11 cellular contexts compared by ENCODE assay signal in genomic region chr10:116974442-116975005, GRCh38. TPM values are rescaled to one million over a fixed set of nuclear protein-coding genes. Genes with fewer than 3 reads are reported as not detected.
A peak's percentile ranks its signal among the peaks of the same experiment; 100 is the strongest.
DNase-seq lines count a peak whose midpoint lies in the region; ATAC-seq, FAIRE-seq and TF ChIP-seq lines count a peak whose summit lies in the region.
"Had no signal": no experiment of that assay in that cellular context is flagged by ENCODE, and none has a peak within 500 bp of the region (broad histone marks: within the 10 kb centered on the region; RNA-seq: fewer than 3 reads in every experiment).

No MANE protein-coding gene starts in this region.

- H4K8ac ChIP-seq in trophoblast cell (ENCODE audit: low read depth, low read length), result no peak overlapping the region

- H3K27me3 ChIP-seq in trophoblast cell (ENCODE audit: insufficient read depth, low read length), result no peaks in the 10 kb centered on the region
- H3K27me3 ChIP-seq: vagina had no signal

- no peak overlapping the region for H3K4me3 ChIP-seq in trophoblast cell (ENCODE audit: low read depth, low read length)
- H3K4me3 ChIP-seq: GM23338, vagina had no signal

- no peak overlapping the region for H3K27ac ChIP-seq in trophoblast cell (ENCODE audit: low read depth, low read length)
- H3K27ac ChIP-seq: vagina had no signal

- peak; percentile 97 for FAIRE-seq in H54 (lab: Jason Lieb, UNC)
- FAIRE-seq: HepG2 had no signal

- no peak overlapping the region for H3K23ac ChIP-seq in trophoblast cell (ENCODE audit: low read length)

- no peak overlapping the region for H3K18ac ChIP-seq in trophoblast cell (ENCODE audit: low read length)

- H3K14ac ChIP-seq in trophoblast cell (ENCODE audit: low read length), result no peak overlapping the region

- H2BK5ac ChIP-seq in trophoblast cell (ENCODE audit: low read depth, low read length, poor library complexity), result no peak overlapping the region

- no peak overlapping the region for H3K4ac ChIP-seq in trophoblast cell (ENCODE audit: low read depth, low read length)

- DNase-seq in H54 (ENCODE audit: insufficient read length, low spot score) (peak; percentile 23), NCI-H226 (peak; percentile 74), dedifferentiated amniotic fluid mesenchymal stem cell (ENCODE audit: extremely low spot score) (peak; percentile 65), trophoblast cell (peak; percentile 20 to 89)
- DNase-seq in activated CD8-positive, alpha-beta memory T cell treated with anti-CD3 and anti-CD28 coated beads, Interleukin-2, amount 50 U/mL, for 48 hours, result no peak
- DNase-seq: stimulated activated CD4-positive, alpha-beta T cell treated with anti-CD3 and anti-CD28 coated beads, Interleukin-2, amount 100 ng/mL, for 24 hours had no signal

- no peak overlapping the region for H2AFZ ChIP-seq in trophoblast cell (ENCODE audit: insufficient read depth, low read length, poor library complexity)
- H2AFZ ChIP-seq: GM23338 had no signal

- H3K79me2 ChIP-seq in trophoblast cell (ENCODE audit: control insufficient read depth, insufficient read depth, low read length, poor library complexity), result no peaks in the 10 kb centered on the region

- ATAC-seq in GM19035 (IDR thresholded peaks at IDR 0.05; ENCODE audit: unreplicated experiment) (no peak), GM21526 (IDR thresholded peaks at IDR 0.05; ENCODE audit: low FRiP score, unreplicated experiment) (no peak)
- ATAC-seq: GM23338, HepG2 had no signal

- no peaks in the 10 kb centered on the region for H3K79me1 ChIP-seq in trophoblast cell (ENCODE audit: low read length)

- no peak overlapping the region for H2AK5ac ChIP-seq in trophoblast cell (ENCODE audit: low read length)

- peaks cover 2 to 3% of the 10 kb centered on the region in 2 experiments for H3K4me1 ChIP-seq in trophoblast cell (ENCODE audit: control insufficient read depth in 1 of 2, insufficient read depth in 2 of 2, low read length in 2 of 2)
- H3K4me1 ChIP-seq: vagina had no signal

- H3K9me3 ChIP-seq in trophoblast cell (ENCODE audit: insufficient read depth, low read depth, low read length), result no peaks in the 10 kb centered on the region
- H3K9me3 ChIP-seq: vagina had no signal

- H4K12ac ChIP-seq in trophoblast cell (ENCODE audit: low read depth, low read length), result no peak overlapping the region

- 100% methylated on average over 1 of the region's 5 CpGs for WGBS in trophoblast cell (ENCODE audit: extremely low coverage, insufficient coverage, insufficient read length)

- H3K4me2 ChIP-seq in trophoblast cell (ENCODE audit: low read length), result peak overlapping the region; percentile 22
- H3K4me2 ChIP-seq: GM23338 had no signal

- H4K91ac ChIP-seq in trophoblast cell (ENCODE audit: low read depth, low read length), result no peak overlapping the region

- peaks cover 0 to 4% of the 10 kb centered on the region in 2 experiments for H3K36me3 ChIP-seq in trophoblast cell (ENCODE audit: control insufficient read depth in 1 of 2, insufficient read depth in 2 of 2, low read length in 2 of 2)
- H3K36me3 ChIP-seq: vagina had no signal

- no peak for TF ChIP-seq POLR2A in H54 (IDR thresholded peaks at IDR 0.05; ENCODE audit: low read depth, low read length)

- no peak overlapping the region for H3K9ac ChIP-seq in trophoblast cell (ENCODE audit: low read length)

- no peak overlapping the region for H2BK120ac ChIP-seq in trophoblast cell (ENCODE audit: insufficient read depth, low read length, poor library complexity)

- H2BK12ac ChIP-seq in trophoblast cell (ENCODE audit: low read length), result no peak overlapping the region

RNA-seq across cellular contexts. Expression of gene SHTN1, which starts 30.5 kb away (rescaled TPM):
- 32.4 and 33.4 TPM in 2 replicates for polyA plus RNA-seq in trophoblast cell (2013)
